In genomic region chr7:133563196-133563707, GRCh38 we compare ENCODE assay signal across 16 cellular contexts.
"Had no signal": no experiment of that assay in that cellular context is flagged by ENCODE, and none has a peak within 500 bp of the region (broad histone marks: within the 10 kb centered on the region; RNA-seq: fewer than 3 reads in every experiment).

No MANE protein-coding gene starts in this region.

- H3K36me3 ChIP-seq: ascending aorta, breast epithelium, esophagus muscularis mucosa, lower lobe of right lung, thyroid gland had no signal

- H3K4me3 Mint-ChIP-seq: activated naive CD4-positive, alpha-beta T cell treated with anti-CD3 and anti-CD28 coated beads, Interleukin-2, amount 50 U/mL, for 24 hours; activated T-cell treated with anti-CD3 and anti-CD28 coated beads, Interleukin-2, amount 50 U/mL, for 72 hours; natural killer cell treated with Interleukin-12 subunit alpha and Interleukin-12 subunit beta and Interleukin-15 and Interleukin-18, amount 100 ng/mL, for 72 hours had no signal

- H3K9me3 ChIP-seq: ascending aorta, breast epithelium, esophagus muscularis mucosa, lower lobe of right lung, thyroid gland had no signal

- DNase-seq: activated CD4-positive, alpha-beta T cell treated with anti-CD3 and anti-CD28 coated beads, Interleukin-2, amount 50 U/mL, for 4 hours; activated gamma-delta T cell; activated T-cell treated with anti-CD3 and anti-CD28 coated beads, Interleukin-2, amount 50 U/mL, for 72 hours; effector memory CD4-positive, alpha-beta T cell; islet precursor cell; lower lobe of right lung; stimulated activated CD4-positive, alpha-beta T cell treated with anti-CD3 and anti-CD28 coated beads, Interleukin-12 subunit alpha, Interleukin-12 subunit beta, amount 100 ng/mL, for 4 hours; stimulated activated CD4-positive, alpha-beta T cell treated with anti-CD3 and anti-CD28 coated beads, Interleukin-1b, Interleukin-23, amount 100 ng/mL, for 48 hours; stimulated activated CD8-positive, alpha-beta memory T cell treated with anti-CD3 and anti-CD28 coated beads, Interleukin-4, amount 100 ng/mL, for 48 hours; stimulated activated naive CD4-positive, alpha-beta T cell treated with Interleukin-2 at 50 U/mL for 16 hours; thyroid gland had no signal

- H3K4me3 ChIP-seq: ascending aorta, breast epithelium, esophagus muscularis mucosa, lower lobe of right lung, thyroid gland had no signal

- H3K27ac Mint-ChIP-seq: activated naive CD4-positive, alpha-beta T cell treated with anti-CD3 and anti-CD28 coated beads, Interleukin-2, amount 50 U/mL, for 24 hours; activated T-cell treated with anti-CD3 and anti-CD28 coated beads, Interleukin-2, amount 50 U/mL, for 72 hours; natural killer cell treated with Interleukin-12 subunit alpha and Interleukin-12 subunit beta and Interleukin-15 and Interleukin-18, amount 100 ng/mL, for 72 hours had no signal

- H3K36me3 Mint-ChIP-seq: natural killer cell treated with Interleukin-12 subunit alpha and Interleukin-12 subunit beta and Interleukin-15 and Interleukin-18, amount 100 ng/mL, for 72 hours had no signal

- H3K9me3 Mint-ChIP-seq: activated T-cell treated with anti-CD3 and anti-CD28 coated beads, Interleukin-2, amount 50 U/mL, for 72 hours; natural killer cell treated with Interleukin-12 subunit alpha and Interleukin-12 subunit beta and Interleukin-15 and Interleukin-18, amount 100 ng/mL, for 72 hours had no signal

- H3K27ac ChIP-seq: ascending aorta, breast epithelium, esophagus muscularis mucosa, lower lobe of right lung, thyroid gland had no signal

- H3K27me3 ChIP-seq: ascending aorta, breast epithelium, esophagus muscularis mucosa, thyroid gland had no signal

- H3K27me3 Mint-ChIP-seq: activated naive CD4-positive, alpha-beta T cell treated with anti-CD3 and anti-CD28 coated beads, Interleukin-2, amount 50 U/mL, for 24 hours; natural killer cell treated with Interleukin-12 subunit alpha and Interleukin-12 subunit beta and Interleukin-15 and Interleukin-18, amount 100 ng/mL, for 72 hours had no signal

- H3K4me1 ChIP-seq: ascending aorta, breast epithelium, esophagus muscularis mucosa, lower lobe of right lung, thyroid gland had no signal

- ATAC-seq: activated T-cell treated with anti-CD3 and anti-CD28 coated beads, Interleukin-2, amount 50 U/mL, for 72 hours; lower lobe of right lung; natural killer cell treated with Interleukin-12 subunit alpha and Interleukin-12 subunit beta and Interleukin-15 and Interleukin-18, amount 100 ng/mL, for 72 hours had no signal
